Comparison of ENCODE assay signal across 28 cellular contexts in the genomic region with DNA sequence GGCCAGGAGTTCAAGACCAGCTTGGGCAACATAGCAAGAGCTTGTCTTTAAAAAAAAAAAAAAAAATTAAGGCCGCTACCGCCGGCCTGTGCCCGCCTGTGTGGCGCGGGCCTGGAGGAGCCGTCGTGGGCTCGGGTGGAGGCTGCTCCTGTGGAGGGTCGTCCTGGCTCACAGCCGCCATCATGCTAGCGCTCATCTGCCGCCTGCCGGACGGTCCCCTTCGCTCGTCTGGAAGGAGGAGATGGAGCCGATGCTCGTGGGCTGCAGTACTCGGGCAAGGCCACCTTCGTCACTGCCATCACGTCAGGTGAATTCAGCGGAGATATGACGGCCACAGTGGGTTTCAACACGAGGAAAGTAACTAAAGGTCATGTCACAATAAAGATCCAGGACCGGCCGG.
"Had no signal": no experiment of that assay in that cellular context is flagged by ENCODE, and none has a peak within 500 bp of the region (broad histone marks: within the 10 kb centered on the region; RNA-seq: fewer than 3 reads in every experiment).

No MANE protein-coding gene starts in this region.

- H3K27me3 Mint-ChIP-seq: naive B cell; stimulated activated naive CD8-positive, alpha-beta T cell treated with anti-CD3 and anti-CD28 coated beads, Interleukin-15, Interleukin-2, amounts not matched to agents 100 ng/mL and 50 ng/mL, for 24 hours had no signal

- H3K27ac Mint-ChIP-seq: mesothelial cell of epicardium; natural killer cell; nephron progenitor cell; progenitor cell of endocrine pancreas; stimulated activated naive CD8-positive, alpha-beta T cell treated with anti-CD3 and anti-CD28 coated beads, Interleukin-15, Interleukin-2, amounts not matched to agents 100 ng/mL and 50 ng/mL, for 24 hours had no signal

- ATAC-seq: left lobe of liver, natural killer cell, sciatic nerve had no signal

- H3K4me1 Mint-ChIP-seq: naive B cell, natural killer cell, neural progenitor cell had no signal

- H3K4me3 Mint-ChIP-seq: mesothelial cell of epicardium; naive B cell; natural killer cell; nephron progenitor cell; stimulated activated naive CD8-positive, alpha-beta T cell treated with anti-CD3 and anti-CD28 coated beads, Interleukin-15, Interleukin-2, amounts not matched to agents 100 ng/mL and 50 ng/mL, for 24 hours had no signal

- FAIRE-seq: keratinocyte had no signal

- H3K9ac ChIP-seq: neural progenitor cell had no signal

- H3K4me3 ChIP-seq: lung, neural progenitor cell, ovary, right atrium auricular region, skin epidermis, suprapubic skin, thoracic aorta, tibial nerve, upper lobe of left lung, vagina had no signal

- H3K36me3 Mint-ChIP-seq: natural killer cell had no signal

- H2AFZ ChIP-seq: neural progenitor cell had no signal

- DNase-seq: hippocampal formation; kidney glomerular epithelial cell; left cardiac atrium; mesendoderm; naive B cell; natural killer cell; nephron progenitor cell; ovary; stimulated activated CD4-positive, alpha-beta T cell treated with anti-CD3 and anti-CD28 coated beads, Interleukin-12 subunit alpha, Interleukin-12 subunit beta, amount 100 ng/mL, for 4 hours; stimulated activated CD4-positive, alpha-beta T cell treated with anti-CD3 and anti-CD28 coated beads, Interleukin-15, amount 100 ng/mL, for 24 hours; stimulated activated CD4-positive, alpha-beta T cell treated with anti-CD3 and anti-CD28 coated beads, Interleukin-2, amount 100 ng/mL, for 24 hours; stimulated activated CD4-positive, alpha-beta T cell treated with anti-CD3 and anti-CD28 coated beads, Interleukin-4, amount 100 ng/mL, for 1 hour; stimulated activated naive CD4-positive, alpha-beta T cell had no signal

- H3K4me2 ChIP-seq: neural progenitor cell had no signal

- H3K27ac ChIP-seq: neural progenitor cell, ovary, right atrium auricular region, skin epidermis, suprapubic skin, thoracic aorta, tibial nerve, upper lobe of left lung, vagina had no signal

- H3K36me3 ChIP-seq: neural progenitor cell, ovary had no signal

- H3K27me3 ChIP-seq: neural progenitor cell, ovary, right atrium auricular region, suprapubic skin, tibial nerve, upper lobe of left lung, vagina had no signal

- H3K4me1 ChIP-seq: neural progenitor cell, right atrium auricular region, suprapubic skin, tibial nerve, upper lobe of left lung, vagina had no signal

- H3K9me3 ChIP-seq: ovary, suprapubic skin, vagina had no signal
